ENCODE assay signal across 9 cellular contexts in genomic region chr6:26457407-26457795, GRCh38. TPM values are rescaled to one million over a fixed set of nuclear protein-coding genes. Genes with fewer than 3 reads are reported as not detected.
DNase-seq lines count a peak whose midpoint lies in the region; ATAC-seq and TF ChIP-seq lines count a peak whose summit lies in the region.
"Had no signal": no experiment of that assay in that cellular context is flagged by ENCODE, and none has a peak within 500 bp of the region (broad histone marks: within the 10 kb centered on the region; RNA-seq: fewer than 3 reads in every experiment).

No MANE protein-coding gene starts in this region.

- TF ChIP-seq CTCF in RWPE2 (IDR thresholded peaks at IDR 0.05; ENCODE audit: poor library complexity, severe bottlenecking) (no peak), epithelial cell of esophagus (IDR thresholded peaks at IDR 0.05; ENCODE audit: insufficient read depth, low read depth, low read length, missing control alignments) (no peak), neural cell (IDR thresholded peaks at IDR 0.05; ENCODE audit: poor library complexity, severe bottlenecking) (no peak)

- no peak for TF ChIP-seq EP300 in neural cell (conservative IDR thresholded peaks at IDR 0.05; ENCODE audit: poor library complexity, severe bottlenecking)

- peaks cover 4% of the 10 kb centered on the region for H3K4me1 ChIP-seq in RWPE2 (ENCODE audit: insufficient read depth, poor library complexity, severe bottlenecking)

- no peaks in the 10 kb centered on the region for H3K9me2 ChIP-seq in neural cell (ENCODE audit: insufficient read depth, low read length)

- H3K4me3 ChIP-seq in RWPE2 (ENCODE audit: severe bottlenecking) (peak overlapping the region; percentile 69), epithelial cell of esophagus (ENCODE audit: low read length) (peak overlapping the region; percentile 99), neural cell (ENCODE audit: low read length) (peak overlapping the region; percentile 77)

- H4K20me1 ChIP-seq in neural cell (ENCODE audit: insufficient read depth) = no peaks in the 10 kb centered on the region

- peaks cover 32% of the 10 kb centered on the region for H3K36me3 ChIP-seq in RWPE2 (ENCODE audit: low read depth)
- peaks cover 5% of the 10 kb centered on the region for H3K36me3 ChIP-seq in neural cell (ENCODE audit: insufficient read depth, low read length)

- TF ChIP-seq RAD21 in neural cell (conservative IDR thresholded peaks at IDR 0.05) = no peak

- ATAC-seq in HG02798 (IDR thresholded peaks at IDR 0.05; ENCODE audit: poor library complexity, unreplicated experiment) (peak; percentile 37), RWPE2 (ENCODE audit: low read depth) (peak; percentile 42)

- H3K9me3 ChIP-seq in RWPE2 (ENCODE audit: severe bottlenecking) (no peaks in the 10 kb centered on the region), neural cell (ENCODE audit: low read length) (no peaks in the 10 kb centered on the region)

- H3F3A ChIP-seq in neural cell (ENCODE audit: insufficient read depth, low read length, poor library complexity, severe bottlenecking) = no peaks in the 10 kb centered on the region

- H2AFZ ChIP-seq in neural cell (ENCODE audit: low read depth, low read length) = peak overlapping the region; percentile 98

- peak overlapping the region; percentile 47 for H3K4me2 ChIP-seq in neural cell (ENCODE audit: low read length)

- peak; percentile 67 for DNase-seq in NCI-H2227 (lab: John Stamatoyannopoulos, UW; ENCODE audit: unreplicated experiment)
- DNase-seq in NCI-H2227 treated with DMSO at 0.1 percent for 48 hours (lab: John Stamatoyannopoulos, UW) = no peak
- no peak for DNase-seq in RWPE2 (ENCODE audit: low spot score)
- no peak for DNase-seq in epithelial cell of esophagus (ENCODE audit: low read depth)
- no peak for DNase-seq in stimulated activated CD4-positive, alpha-beta T cell treated with anti-CD3 and anti-CD28 coated beads, Interleukin-12 subunit alpha, Interleukin-12 subunit beta, amount 100 ng/mL, for 4 hours
- DNase-seq in NOMO-1 (lab: John Stamatoyannopoulos, UW; ENCODE audit: unreplicated experiment in 2 of 2) = no peak

- peak overlapping the region; percentile 85 for H3K9ac ChIP-seq in neural cell (ENCODE audit: low read length)

- H3K27me3 ChIP-seq in RWPE2 (ENCODE audit: insufficient read depth, poor library complexity, severe bottlenecking) (no peaks in the 10 kb centered on the region), neural cell (ENCODE audit: insufficient read depth, low read depth, low read length) (no peaks in the 10 kb centered on the region)

- H3K27ac ChIP-seq in RWPE2 (ENCODE audit: poor library complexity, severe bottlenecking) (peak overlapping the region; percentile 46), neural cell (ENCODE audit: low read length) (peak overlapping the region; percentile 92)

- H3K79me2 ChIP-seq in neural cell (replicated peaks; ENCODE audit: insufficient read depth, low read length) = peaks cover 24% of the 10 kb centered on the region

TF ChIP-seq in neural cell, 6 proteins besides CTCF, POLR2A, EP300 and RAD21:
- TF ChIP-seq MXI1 (conservative IDR thresholded peaks at IDR 0.05; ENCODE audit: poor library complexity, severe bottlenecking) (no peak), TAF1 (IDR thresholded peaks at IDR 0.05; ENCODE audit: low read depth) (no peak), POLR2AphosphoS5 (IDR thresholded peaks at IDR 0.05) (no peak), SMC3 (conservative IDR thresholded peaks at IDR 0.05; ENCODE audit: poor library complexity) (no peak), EZH2 (IDR thresholded peaks at IDR 0.05; ENCODE audit: borderline replicate concordance, insufficient read depth, low read length, poor library complexity, severe bottlenecking) (no peak), REST (IDR thresholded peaks at IDR 0.05; ENCODE audit: borderline replicate concordance) (no peak)

RNA-seq across cellular contexts. Expression of gene BTN2A1, which starts 0.4 kb away (rescaled TPM):
- polyA plus RNA-seq in neural cell = 33.8 and 35.3 TPM in 2 replicates
- polyA minus RNA-seq in neural cell = 28.9 and 29.7 TPM in 2 replicates

RNA-seq across cellular contexts. Expression of gene BTN3A3, which starts 17.1 kb away (rescaled TPM):
- not detected in 2 replicates for polyA plus RNA-seq in neural cell
- not detected in 2 replicates for polyA minus RNA-seq in neural cell

RNA-seq across cellular contexts. Expression of gene BTN1A1, which starts 42.7 kb away (rescaled TPM):
- not detected in 2 replicates for polyA plus RNA-seq in neural cell
- polyA minus RNA-seq in neural cell = not detected in 2 replicates
- polyA plus RNA-seq: adipose tissue had no signal

RNA-seq across cellular contexts. Expression of gene BTN3A1, which starts 55.3 kb away (rescaled TPM):
- 31.3 and 38.2 TPM in 2 replicates for polyA plus RNA-seq in neural cell
- polyA minus RNA-seq in neural cell = 23.9 and 32.6 TPM in 2 replicates
